10 cellular contexts compared by ENCODE assay signal in the genomic region with DNA sequence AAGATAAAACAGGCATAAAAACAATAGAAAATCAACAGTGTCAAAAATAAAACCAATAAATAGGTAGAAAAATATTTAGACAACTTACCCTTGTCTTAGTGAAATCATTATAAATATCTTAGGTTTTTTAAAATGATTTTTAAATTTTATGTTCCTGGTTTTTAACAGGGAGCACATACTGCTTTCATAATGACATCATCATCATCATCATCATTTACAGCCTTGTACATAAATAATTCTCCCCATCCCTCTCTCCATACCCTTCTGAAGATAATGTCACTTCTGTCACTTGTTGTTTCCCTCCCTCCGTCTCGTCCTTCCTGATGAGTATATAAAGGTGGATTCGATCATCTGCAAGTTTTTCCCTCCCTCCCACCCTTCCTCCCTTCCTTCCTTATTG. TPM values are rescaled to one million over a fixed set of nuclear protein-coding genes. Genes with fewer than 3 reads are reported as not detected.
"Had no signal": no experiment of that assay in that cellular context is flagged by ENCODE, and none has a peak within 500 bp of the region (broad histone marks: within the 10 kb centered on the region; RNA-seq: fewer than 3 reads in every experiment).

No MANE protein-coding gene starts in this region.

- H3K4me2 ChIP-seq: KMS-11 had no signal

- H3K4me1 Mint-ChIP-seq: IgD-negative memory B cell had no signal

- H3K9ac ChIP-seq: KMS-11 had no signal

- H3K4me3 ChIP-seq: K562 had no signal

- DNase-seq: IMR-90, KBM-7, KG1 had no signal

- FAIRE-seq: HTR-8/SVneo, K562 had no signal

- H3K36me3 Mint-ChIP-seq: IgD-negative memory B cell had no signal

- ATAC-seq: K562 had no signal

- H3K4me3 Mint-ChIP-seq: IgD-negative memory B cell had no signal

- H3K27me3 Mint-ChIP-seq: IgD-negative memory B cell had no signal

- H3K27ac Mint-ChIP-seq: IgD-negative memory B cell had no signal

- H3K27ac ChIP-seq: HL-60, KMS-11 had no signal

RNA-seq across cellular contexts. Expression of gene CDH9, which starts 56.6 kb away (rescaled TPM):
- total RNA-seq: HT-29, HT1080, IMR-90, K562 had no signal
- polyA plus RNA-seq: IgD-negative memory B cell, IMR-90, K562 had no signal
